In the genomic region with DNA sequence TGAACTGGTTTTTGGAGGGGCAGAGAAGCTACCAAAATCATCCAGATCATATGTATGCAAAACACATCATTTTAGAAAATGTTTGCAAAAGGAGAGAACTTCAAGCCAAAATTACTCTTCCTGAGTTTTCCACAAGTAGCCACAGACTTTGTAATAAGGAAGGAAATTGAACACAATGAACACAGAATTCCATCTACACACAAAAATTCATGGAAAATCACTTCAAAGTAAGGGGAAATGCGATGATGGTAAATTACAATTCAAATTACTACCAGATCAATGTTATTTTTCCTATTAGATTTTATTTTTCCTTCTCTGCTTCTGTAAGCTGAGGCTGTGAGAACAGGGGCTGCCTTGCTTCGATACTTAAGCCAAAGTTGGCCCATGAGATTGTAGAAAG, we compare ENCODE assay signal across 1 cellular context.
TF ChIP-seq lines count a peak whose summit lies in the region.

No MANE protein-coding gene starts in this region.

TF ChIP-seq in H1, 55 proteins besides CTCF, POLR2A, EP300 and RAD21:
- no peak for TF ChIP-seq CHD1 (IDR thresholded peaks at IDR 0.05; ENCODE audit: low read depth, low read length)
- TF ChIP-seq CREB1 (IDR thresholded peaks at IDR 0.05), result no peak
- TF ChIP-seq SP2 (IDR thresholded peaks at IDR 0.05; ENCODE audit: low read length), result no peak
- no peak for TF ChIP-seq RBBP5 (IDR thresholded peaks at IDR 0.05; ENCODE audit: borderline replicate concordance, low read depth, low read length)
- TF ChIP-seq, protein P1, sequence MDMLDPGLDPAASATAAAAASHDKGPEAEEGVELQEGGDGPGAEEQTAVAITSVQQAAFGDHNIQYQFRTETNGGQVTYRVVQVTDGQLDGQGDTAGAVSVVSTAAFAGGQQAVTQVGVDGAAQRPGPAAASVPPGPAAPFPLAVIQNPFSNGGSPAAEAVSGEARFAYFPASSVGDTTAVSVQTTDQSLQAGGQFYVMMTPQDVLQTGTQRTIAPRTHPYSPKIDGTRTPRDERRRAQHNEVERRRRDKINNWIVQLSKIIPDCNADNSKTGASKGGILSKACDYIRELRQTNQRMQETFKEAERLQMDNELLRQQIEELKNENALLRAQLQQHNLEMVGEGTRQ (IDR thresholded peaks at IDR 0.05; ENCODE audit: low read length), result no peak
